20 cellular contexts compared by ENCODE assay signal in genomic region chr17:79305376-79305775, GRCh38.
"Had no signal": no experiment of that assay in that cellular context is flagged by ENCODE, and none has a peak within 500 bp of the region (broad histone marks: within the 10 kb centered on the region; RNA-seq: fewer than 3 reads in every experiment).

No MANE protein-coding gene starts in this region.

- H3K4me1 ChIP-seq: colonic mucosa, right lobe of liver had no signal

- H3K27ac Mint-ChIP-seq: activated CD8-positive, alpha-beta T cell treated with anti-CD3 and anti-CD28 coated beads for 36 hours; activated naive CD8-positive, alpha-beta T cell; progenitor cell of endocrine pancreas; WTC11 had no signal

- H3K9me3 Mint-ChIP-seq: activated CD8-positive, alpha-beta T cell treated with anti-CD3 and anti-CD28 coated beads for 36 hours; activated T-cell treated with anti-CD3 and anti-CD28 coated beads, Interleukin-2, amount 50 U/mL, for 4 hours; naive thymus-derived CD8-positive, alpha-beta T cell; WTC11 had no signal

- H3K9me3 ChIP-seq: colonic mucosa, mucosa of descending colon, right lobe of liver, tibial nerve, vagina had no signal

- ATAC-seq: activated CD8-positive, alpha-beta T cell treated with anti-CD3 and anti-CD28 coated beads for 36 hours; activated T-cell treated with anti-CD3 and anti-CD28 coated beads, Interleukin-2, amount 50 U/mL, for 4 hours; esophagus mucosa; left colon; mucosa of descending colon; naive thymus-derived CD8-positive, alpha-beta T cell had no signal

- DNase-seq: activated CD4-positive, alpha-beta T cell treated with anti-CD3 and anti-CD28 coated beads for 48 hours; activated CD8-positive, alpha-beta T cell treated with anti-CD3 and anti-CD28 coated beads for 36 hours; activated effector memory CD4-positive, alpha-beta T cell treated with Interleukin-2 at 50 U/mL for 16 hours; activated T-cell treated with anti-CD3 and anti-CD28 coated beads, Interleukin-2, amount 50 U/mL, for 4 hours; amniotic stem cell; central memory CD4-positive, alpha-beta T cell; colonic mucosa; left colon; mammary epithelial cell; mucosa of descending colon; naive thymus-derived CD8-positive, alpha-beta T cell; nucleus accumbens had no signal

- H3K27me3 ChIP-seq: colonic mucosa, right lobe of liver, vagina had no signal

- H3K4me3 ChIP-seq: colonic mucosa, mucosa of descending colon, right lobe of liver, tibial nerve, vagina had no signal

- H3K27ac ChIP-seq: colonic mucosa, right lobe of liver, tibial nerve, vagina had no signal

- H3K4me3 Mint-ChIP-seq: activated CD8-positive, alpha-beta T cell treated with anti-CD3 and anti-CD28 coated beads for 36 hours; activated naive CD8-positive, alpha-beta T cell; activated T-cell treated with anti-CD3 and anti-CD28 coated beads, Interleukin-2, amount 50 U/mL, for 4 hours; brain; naive thymus-derived CD8-positive, alpha-beta T cell; WTC11 had no signal

- H3K36me3 ChIP-seq: colonic mucosa, right lobe of liver, tibial nerve, vagina had no signal

- H3K36me3 Mint-ChIP-seq: activated naive CD8-positive, alpha-beta T cell; brain; naive thymus-derived CD8-positive, alpha-beta T cell; WTC11 had no signal
